Comparison of ENCODE assay signal across 28 cellular contexts in the genomic region with DNA sequence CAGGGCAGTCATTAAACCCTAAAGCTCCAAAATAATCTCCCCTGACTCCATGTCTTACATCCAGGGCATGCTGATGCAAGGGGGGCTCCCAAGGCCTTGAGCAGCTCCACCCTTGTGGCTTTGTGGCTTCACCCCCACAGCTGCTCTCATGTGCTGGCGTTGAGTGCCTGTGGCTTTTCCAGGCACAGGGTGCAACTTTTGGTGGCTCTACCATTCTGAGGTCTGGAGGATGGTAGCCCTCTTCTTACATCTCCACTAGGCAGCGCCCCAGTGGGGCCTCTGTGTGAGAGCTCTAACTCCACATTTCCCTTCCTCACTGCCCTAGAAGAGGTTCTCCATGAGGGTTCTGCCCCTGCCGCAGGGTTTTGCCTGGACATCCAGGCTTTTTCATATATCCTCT. TPM values are rescaled to one million over a fixed set of nuclear protein-coding genes. Genes with fewer than 3 reads are reported as not detected.
"Had no signal": no experiment of that assay in that cellular context is flagged by ENCODE, and none has a peak within 500 bp of the region (broad histone marks: within the 10 kb centered on the region; RNA-seq: fewer than 3 reads in every experiment).

No MANE protein-coding gene starts in this region.

- H3K4me3 ChIP-seq: colonic mucosa, esophagus squamous epithelium, gastrocnemius medialis, heart right ventricle, left lung, lower lobe of right lung, mucosa of descending colon had no signal

- H3K9me3 ChIP-seq: colonic mucosa, gastrocnemius medialis, lower lobe of right lung, mucosa of descending colon had no signal

- H3K27me3 ChIP-seq: colonic mucosa, esophagus squamous epithelium, gastrocnemius medialis, heart right ventricle, left lung had no signal

- H3K4me1 ChIP-seq: colonic mucosa, esophagus squamous epithelium, heart right ventricle, left lung, lower lobe of right lung had no signal

- DNase-seq: colonic mucosa; cortex of kidney; effector CD8-positive, alpha-beta T cell; effector memory CD8-positive, alpha-beta T cell; endodermal cell; erythroblast; esophagus squamous epithelium; foreskin fibroblast; foreskin melanocyte; gastrocnemius medialis; glutamatergic neuron; head of caudate nucleus; heart right ventricle; hippocampal formation; left cardiac atrium; left ventricle myocardium superior; lower lobe of right lung; mesenchymal stem cell; mucosa of descending colon had no signal

- H3K36me3 ChIP-seq: colonic mucosa, esophagus squamous epithelium, gastrocnemius medialis, heart right ventricle, left lung, lower lobe of right lung had no signal

- ATAC-seq: effector memory CD8-positive, alpha-beta T cell; esophagus mucosa; gastrocnemius medialis; heart right ventricle; left cardiac atrium; left lung; left ventricle myocardium superior; lower lobe of right lung; mucosa of descending colon had no signal

- H3K27ac ChIP-seq: colonic mucosa, epithelial cell of prostate, esophagus squamous epithelium, gastrocnemius medialis, heart right ventricle, left lung, lower lobe of right lung had no signal

RNA-seq across cellular contexts. Expression of a gene that starts 35.1 kb away (rescaled TPM):
- total RNA-seq: colonic mucosa, dermis microvascular lymphatic vessel endothelial cell, endodermal cell, esophagus mucosa, esophagus squamous epithelium, gastrocnemius medialis, glomerular endothelial cell, kidney epithelial cell, left cardiac atrium, left ventricle myocardium superior, lower leg skin, lung microvascular endothelial cell, mesenteric fat pad, mucosa of descending colon had no signal
